In the genomic region with DNA sequence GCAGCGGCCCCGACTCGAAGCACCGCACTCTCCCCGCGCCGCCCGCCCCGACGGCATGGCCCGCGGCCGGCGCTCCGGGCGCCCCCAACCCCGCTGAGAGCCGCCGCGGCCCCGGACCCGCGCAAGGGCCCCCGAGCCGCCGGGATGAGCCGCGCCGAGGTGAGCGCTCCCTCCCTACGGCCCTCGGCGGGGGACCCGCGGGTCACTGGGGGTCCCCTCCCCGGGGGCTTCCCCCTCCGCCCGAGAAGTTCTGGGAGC, we compare ENCODE assay signal across 8 cellular contexts.
DNase-seq lines count a peak whose midpoint lies in the region; ATAC-seq and TF ChIP-seq lines count a peak whose summit lies in the region.

No MANE protein-coding gene starts in this region.

- peaks cover 9% of the 10 kb centered on the region for H3F3A ChIP-seq in SU-DHL-6 (ENCODE audit: insufficient read depth)

- CTCF ChIA-PET in activated naive CD4-positive, alpha-beta T cell treated with anti-CD3 and anti-CD28 coated beads, Interleukin-2, amount 10 ng/mL, durations not matched to agents 7 days and 5 days (lab: Charles Lee), result interaction anchor here (0.9 to 8.2 kb wide), 13 partner anchors 18 to 240 kb away, joined by 3 to 221 read pairs (median 7); no protein-coding TSS in a partner anchor

- no peaks in the 10 kb centered on the region for H3K79me2 ChIP-seq in SU-DHL-6 (ENCODE audit: insufficient read depth, low read length)

- H3K9me3 ChIP-seq in SU-DHL-6 (ENCODE audit: insufficient read depth, low read length), result no peaks in the 10 kb centered on the region

- no peaks in the 10 kb centered on the region for H3K36me3 ChIP-seq in SU-DHL-6 (ENCODE audit: low read length)

- H3K27me3 Mint-ChIP-seq in activated naive CD4-positive, alpha-beta T cell treated with anti-CD3 and anti-CD28 coated beads, Interleukin-2, amount 10 ng/mL, durations not matched to agents 7 days and 5 days, result peaks cover 49% of the 10 kb centered on the region
- H3K27me3 Mint-ChIP-seq in stimulated activated memory B cell treated with anti-CD40 and anti-IgM and Interleukin-4, amounts not matched to agents 10 μg/mL and 1 μg/mL and 100 μg/mL, for 72 hours, result no peaks in the 10 kb centered on the region

- peak overlapping the region; percentile 74 for H3K4me3 Mint-ChIP-seq in activated naive CD4-positive, alpha-beta T cell treated with anti-CD3 and anti-CD28 coated beads, Interleukin-2, amount 10 ng/mL, durations not matched to agents 7 days and 5 days
- H3K4me3 Mint-ChIP-seq in stimulated activated memory B cell treated with anti-CD40 and anti-IgM and Interleukin-4, amounts not matched to agents 10 μg/mL and 1 μg/mL and 100 μg/mL, for 72 hours, result peak overlapping the region; percentile 85

- peak overlapping the region; percentile 93 for H2AFZ ChIP-seq in SU-DHL-6 (ENCODE audit: low read depth, low read length, severe bottlenecking)

- 0 out of 2 replicates have a peak, but pooled peaks cover 4% of the 10 kb centered on the region for H4K20me1 ChIP-seq in SU-DHL-6 (ENCODE audit: low read depth, low read length)

- no peaks in the 10 kb centered on the region for H3K36me3 Mint-ChIP-seq in activated naive CD4-positive, alpha-beta T cell treated with anti-CD3 and anti-CD28 coated beads, Interleukin-2, amount 10 ng/mL, durations not matched to agents 7 days and 5 days
- no peaks in the 10 kb centered on the region for H3K36me3 Mint-ChIP-seq in stimulated activated memory B cell treated with anti-CD40 and anti-IgM and Interleukin-4, amounts not matched to agents 10 μg/mL and 1 μg/mL and 100 μg/mL, for 72 hours

- DNase-seq in activated naive CD4-positive, alpha-beta T cell treated with anti-CD3 and anti-CD28 coated beads, Interleukin-2, amount 10 ng/mL, durations not matched to agents 7 days and 5 days, result no peak
- DNase-seq in activated naive CD4-positive, alpha-beta T cell treated with anti-CD3 and anti-CD28 coated beads, Interleukin-2, amount 50 U/mL, for 16 hours, result no peak
- DNase-seq in foreskin fibroblast (no peak), NCI-H1105 treated with DMSO at 0.1 percent for 48 hours (lab: John Stamatoyannopoulos, UW) (no peak)
- no peak for DNase-seq in activated CD4-positive, alpha-beta T cell treated with anti-CD3 and anti-CD28 coated beads, Interleukin-2, amount 50 U/mL, for 1 hour

- H3K4me2 ChIP-seq in SU-DHL-6 (ENCODE audit: low read depth, low read length, poor library complexity, severe bottlenecking), result peak overlapping the region; percentile 95

- no peak for TF ChIP-seq POLR2A in GM18505 (IDR thresholded peaks at IDR 0.05; ENCODE audit: borderline replicate concordance, extremely low read depth, insufficient read depth, insufficient read length)

- no peak overlapping the region for H3K27ac ChIP-seq in SU-DHL-6 (ENCODE audit: low read depth, low read length)

- H3K9me3 Mint-ChIP-seq in activated naive CD4-positive, alpha-beta T cell treated with anti-CD3 and anti-CD28 coated beads, Interleukin-2, amount 10 ng/mL, durations not matched to agents 7 days and 5 days, result no peaks in the 10 kb centered on the region
- no peaks in the 10 kb centered on the region for H3K9me3 Mint-ChIP-seq in stimulated activated memory B cell treated with anti-CD40 and anti-IgM and Interleukin-4, amounts not matched to agents 10 μg/mL and 1 μg/mL and 100 μg/mL, for 72 hours

- peaks cover 21% of the 10 kb centered on the region for H3K4me1 Mint-ChIP-seq in activated naive CD4-positive, alpha-beta T cell treated with anti-CD3 and anti-CD28 coated beads, Interleukin-2, amount 10 ng/mL, durations not matched to agents 7 days and 5 days
- H3K4me1 Mint-ChIP-seq in stimulated activated memory B cell treated with anti-CD40 and anti-IgM and Interleukin-4, amounts not matched to agents 10 μg/mL and 1 μg/mL and 100 μg/mL, for 72 hours, result peaks cover 31% of the 10 kb centered on the region

- no peaks in the 10 kb centered on the region for H3K27me3 ChIP-seq in SU-DHL-6 (ENCODE audit: low read length)

- H3K9ac ChIP-seq in SU-DHL-6 (ENCODE audit: low read length), result peak overlapping the region; percentile 65

- peak overlapping the region; percentile 75 for H3K4me3 ChIP-seq in SU-DHL-6 (ENCODE audit: insufficient read depth, low read length, poor library complexity, severe bottlenecking)
- peak overlapping the region; percentile 80 to 86 for H3K4me3 ChIP-seq in foreskin fibroblast (ENCODE audit: low read depth in 1 of 2, low read length in 2 of 2)

- TF ChIP-seq CTCF in SU-DHL-6 (IDR thresholded peaks at IDR 0.05; ENCODE audit: insufficient read depth, low read length, poor library complexity, severe bottlenecking), result no peak
- TF ChIP-seq CTCF in foreskin fibroblast (IDR thresholded peaks at IDR 0.05; ENCODE audit: low read depth, low read length), result no peak

- peak overlapping the region; percentile 69 for H3K27ac Mint-ChIP-seq in activated naive CD4-positive, alpha-beta T cell treated with anti-CD3 and anti-CD28 coated beads, Interleukin-2, amount 10 ng/mL, durations not matched to agents 7 days and 5 days
- H3K27ac Mint-ChIP-seq in stimulated activated memory B cell treated with anti-CD40 and anti-IgM and Interleukin-4, amounts not matched to agents 10 μg/mL and 1 μg/mL and 100 μg/mL, for 72 hours, result peak overlapping the region; percentile 68

- H3K9me2 ChIP-seq in SU-DHL-6 (replicated peaks; ENCODE audit: insufficient read depth, low read length), result no peaks in the 10 kb centered on the region

- peak; percentile 2 for ATAC-seq in stimulated activated memory B cell treated with anti-CD40 and anti-IgM and Interleukin-4, amounts not matched to agents 10 μg/mL and 1 μg/mL and 100 μg/mL, for 72 hours
- ATAC-seq in GM18505 (IDR thresholded peaks at IDR 0.05; ENCODE audit: unreplicated experiment), result no peak
